In the genomic region with DNA sequence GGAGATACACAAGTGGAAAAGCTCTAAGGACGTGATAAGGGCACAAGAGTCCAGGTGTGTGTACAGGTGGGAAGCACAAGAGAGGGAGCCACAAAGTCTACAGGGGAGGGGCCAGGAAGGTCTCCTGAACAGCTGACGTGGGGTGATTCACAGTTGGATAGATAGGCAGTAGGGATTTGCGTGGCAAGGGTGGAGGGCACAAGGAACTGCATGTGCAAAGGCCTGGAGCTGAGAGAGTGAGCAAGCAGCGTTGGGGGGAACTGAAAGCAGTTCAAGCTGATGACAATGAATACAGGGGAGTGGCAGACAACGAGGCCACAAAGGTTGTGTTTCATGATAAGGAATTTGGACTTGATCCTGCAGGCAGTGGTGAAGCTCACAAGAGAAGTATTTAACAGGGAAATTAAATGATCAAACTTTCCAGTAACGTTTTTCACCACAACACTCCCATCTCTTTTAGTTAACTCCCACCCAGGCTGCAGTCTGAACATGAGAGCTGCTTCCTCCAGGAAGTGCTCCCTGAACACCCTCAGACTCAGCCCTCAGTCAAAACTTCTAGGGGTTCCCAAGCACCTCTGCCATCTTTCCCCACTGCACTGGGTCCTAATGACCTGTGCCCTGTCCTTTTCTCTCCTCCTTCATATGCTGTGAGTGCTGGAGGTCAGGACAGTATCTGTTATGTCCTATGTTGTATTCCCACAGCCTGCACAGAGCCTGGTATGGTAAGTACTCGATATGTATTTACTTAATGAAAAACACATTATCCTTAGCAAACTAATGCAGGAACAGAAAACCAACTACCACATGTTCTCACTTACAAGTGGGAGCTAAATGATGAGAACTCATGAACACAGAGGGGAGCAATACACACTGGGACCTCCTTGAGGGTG, we compare ENCODE assay signal across 1 cellular context.
TF ChIP-seq lines count a peak whose summit lies in the region.

No MANE protein-coding gene starts in this region.

TF ChIP-seq in HepG2, 621 proteins besides CTCF, POLR2A, EP300 and RAD21 (continued from another document and continues in another):
- TF ChIP-seq HMG20B (CRISPR knock-in tag; conservative IDR thresholded peaks at IDR 0.05): no peak
- no peak for TF ChIP-seq ZNF776 (CRISPR knock-in tag; IDR thresholded peaks at IDR 0.05)
- TF ChIP-seq CEBPZ (IDR thresholded peaks at IDR 0.05; ENCODE audit: low read length): no peak
- TF ChIP-seq RARA (CRISPR knock-in tag; IDR thresholded peaks at IDR 0.05): no peak
- TF ChIP-seq SNAPC4 (CRISPR knock-in tag; IDR thresholded peaks at IDR 0.05): no peak
- TF ChIP-seq, protein P1, sequence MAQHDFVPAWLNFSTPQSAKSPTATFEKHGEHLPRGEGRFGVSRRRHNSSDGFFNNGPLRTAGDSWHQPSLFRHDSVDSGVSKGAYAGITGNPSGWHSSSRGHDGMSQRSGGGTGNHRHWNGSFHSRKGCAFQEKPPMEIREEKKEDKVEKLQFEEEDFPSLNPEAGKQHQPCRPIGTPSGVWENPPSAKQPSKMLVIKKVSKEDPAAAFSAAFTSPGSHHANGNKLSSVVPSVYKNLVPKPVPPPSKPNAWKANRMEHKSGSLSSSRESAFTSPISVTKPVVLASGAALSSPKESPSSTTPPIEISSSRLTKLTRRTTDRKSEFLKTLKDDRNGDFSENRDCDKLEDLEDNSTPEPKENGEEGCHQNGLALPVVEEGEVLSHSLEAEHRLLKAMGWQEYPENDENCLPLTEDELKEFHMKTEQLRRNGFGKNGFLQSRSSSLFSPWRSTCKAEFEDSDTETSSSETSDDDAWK (CRISPR knock-in tag; IDR thresholded peaks at IDR 0.05): no peak
- TF ChIP-seq, protein P2, sequence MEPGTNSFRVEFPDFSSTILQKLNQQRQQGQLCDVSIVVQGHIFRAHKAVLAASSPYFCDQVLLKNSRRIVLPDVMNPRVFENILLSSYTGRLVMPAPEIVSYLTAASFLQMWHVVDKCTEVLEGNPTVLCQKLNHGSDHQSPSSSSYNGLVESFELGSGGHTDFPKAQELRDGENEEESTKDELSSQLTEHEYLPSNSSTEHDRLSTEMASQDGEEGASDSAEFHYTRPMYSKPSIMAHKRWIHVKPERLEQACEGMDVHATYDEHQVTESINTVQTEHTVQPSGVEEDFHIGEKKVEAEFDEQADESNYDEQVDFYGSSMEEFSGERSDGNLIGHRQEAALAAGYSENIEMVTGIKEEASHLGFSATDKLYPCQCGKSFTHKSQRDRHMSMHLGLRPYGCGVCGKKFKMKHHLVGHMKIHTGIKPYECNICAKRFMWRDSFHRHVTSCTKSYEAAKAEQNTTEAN (CRISPR knock-in tag; conservative IDR thresholded peaks at IDR 0.05): no peak
- TF ChIP-seq ZNF790 (CRISPR knock-in tag; IDR thresholded peaks at IDR 0.05; ENCODE audit: borderline replicate concordance): no peak
- TF ChIP-seq, protein P3, sequence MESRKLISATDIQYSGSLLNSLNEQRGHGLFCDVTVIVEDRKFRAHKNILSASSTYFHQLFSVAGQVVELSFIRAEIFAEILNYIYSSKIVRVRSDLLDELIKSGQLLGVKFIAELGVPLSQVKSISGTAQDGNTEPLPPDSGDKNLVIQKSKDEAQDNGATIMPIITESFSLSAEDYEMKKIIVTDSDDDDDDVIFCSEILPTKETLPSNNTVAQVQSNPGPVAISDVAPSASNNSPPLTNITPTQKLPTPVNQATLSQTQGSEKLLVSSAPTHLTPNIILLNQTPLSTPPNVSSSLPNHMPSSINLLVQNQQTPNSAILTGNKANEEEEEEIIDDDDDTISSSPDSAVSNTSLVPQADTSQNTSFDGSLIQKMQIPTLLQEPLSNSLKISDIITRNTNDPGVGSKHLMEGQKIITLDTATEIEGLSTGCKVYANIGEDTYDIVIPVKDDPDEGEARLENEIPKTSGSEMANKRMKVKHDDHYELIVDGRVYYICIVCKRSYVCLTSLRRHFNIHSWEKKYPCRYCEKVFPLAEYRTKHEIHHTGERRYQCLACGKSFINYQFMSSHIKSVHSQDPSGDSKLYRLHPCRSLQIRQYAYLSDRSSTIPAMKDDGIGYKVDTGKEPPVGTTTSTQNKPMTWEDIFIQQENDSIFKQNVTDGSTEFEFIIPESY (CRISPR knock-in tag; IDR thresholded peaks at IDR 0.05): no peak
- TF ChIP-seq SRF (IDR thresholded peaks at IDR 0.05; ENCODE audit: low read depth, low read length): no peak
- TF ChIP-seq RFXAP (CRISPR knock-in tag; IDR thresholded peaks at IDR 0.05; ENCODE audit: borderline replicate concordance): no peak
- 0 out of 2 replicates have a peak, but pooled peaks have one; percentile 32 for TF ChIP-seq SMAD1 (CRISPR knock-in tag; IDR thresholded peaks at IDR 0.05; ENCODE audit: borderline replicate concordance, low read depth)
- TF ChIP-seq PRMT3 (CRISPR knock-in tag; IDR thresholded peaks at IDR 0.05; ENCODE audit: borderline replicate concordance, low read depth): no peak
- no peak for TF ChIP-seq SETDB1 (CRISPR knock-in tag; IDR thresholded peaks at IDR 0.05; ENCODE audit: borderline replicate concordance)
- TF ChIP-seq IKZF5 (CRISPR knock-in tag; IDR thresholded peaks at IDR 0.05): no peak
- TF ChIP-seq, protein P4, sequence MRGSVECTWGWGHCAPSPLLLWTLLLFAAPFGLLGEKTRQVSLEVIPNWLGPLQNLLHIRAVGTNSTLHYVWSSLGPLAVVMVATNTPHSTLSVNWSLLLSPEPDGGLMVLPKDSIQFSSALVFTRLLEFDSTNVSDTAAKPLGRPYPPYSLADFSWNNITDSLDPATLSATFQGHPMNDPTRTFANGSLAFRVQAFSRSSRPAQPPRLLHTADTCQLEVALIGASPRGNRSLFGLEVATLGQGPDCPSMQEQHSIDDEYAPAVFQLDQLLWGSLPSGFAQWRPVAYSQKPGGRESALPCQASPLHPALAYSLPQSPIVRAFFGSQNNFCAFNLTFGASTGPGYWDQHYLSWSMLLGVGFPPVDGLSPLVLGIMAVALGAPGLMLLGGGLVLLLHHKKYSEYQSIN (CRISPR knock-in tag; IDR thresholded peaks at IDR 0.05; ENCODE audit: borderline replicate concordance): no peak
- TF ChIP-seq SOX13 (IDR thresholded peaks at IDR 0.05): no peak
- peak in 1 of 2 experiments; percentile 54; a peak in 1 of 4 replicates for TF ChIP-seq SOX13 (CRISPR knock-in tag; conservative IDR thresholded peaks at IDR 0.05 in 1 of 2, IDR thresholded peaks at IDR 0.05 in 1 of 2)
- TF ChIP-seq ZNF672 (CRISPR knock-in tag; IDR thresholded peaks at IDR 0.05): no peak
- no peak for TF ChIP-seq ZNF567 (CRISPR knock-in tag; IDR thresholded peaks at IDR 0.05; ENCODE audit: borderline replicate concordance)
- TF ChIP-seq AHR (CRISPR knock-in tag; IDR thresholded peaks at IDR 0.05): no peak
- TF ChIP-seq, protein P5, sequence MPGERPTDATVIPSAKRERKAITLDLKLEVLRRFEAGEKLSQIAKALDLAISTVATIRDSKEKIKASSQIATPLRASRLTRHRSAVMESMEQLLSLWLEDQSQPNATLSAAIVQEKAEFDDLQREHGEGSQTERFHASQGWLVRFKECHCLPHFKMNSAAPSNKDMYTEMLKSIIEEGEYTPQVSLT (CRISPR knock-in tag; IDR thresholded peaks at IDR 0.05; ENCODE audit: borderline replicate concordance, low read depth): no peak
- TF ChIP-seq ONECUT2 (CRISPR knock-in tag; IDR thresholded peaks at IDR 0.05): no peak
- TF ChIP-seq, protein P6, sequence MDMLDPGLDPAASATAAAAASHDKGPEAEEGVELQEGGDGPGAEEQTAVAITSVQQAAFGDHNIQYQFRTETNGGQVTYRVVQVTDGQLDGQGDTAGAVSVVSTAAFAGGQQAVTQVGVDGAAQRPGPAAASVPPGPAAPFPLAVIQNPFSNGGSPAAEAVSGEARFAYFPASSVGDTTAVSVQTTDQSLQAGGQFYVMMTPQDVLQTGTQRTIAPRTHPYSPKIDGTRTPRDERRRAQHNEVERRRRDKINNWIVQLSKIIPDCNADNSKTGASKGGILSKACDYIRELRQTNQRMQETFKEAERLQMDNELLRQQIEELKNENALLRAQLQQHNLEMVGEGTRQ (IDR thresholded peaks at IDR 0.05; ENCODE audit: low read depth, low read length): no peak
- TF ChIP-seq, protein P6 (CRISPR knock-in tag; IDR thresholded peaks at IDR 0.05; ENCODE audit: borderline replicate concordance): no peak
- TF ChIP-seq NFKBIZ (CRISPR knock-in tag; IDR thresholded peaks at IDR 0.05): no peak
- TF ChIP-seq TEAD3 (CRISPR knock-in tag; optimal IDR thresholded peaks at IDR 0.05; ENCODE audit: borderline replicate concordance): peak; percentile 20
- TF ChIP-seq RXRB (CRISPR knock-in tag; IDR thresholded peaks at IDR 0.05; ENCODE audit: borderline replicate concordance): no peak
- TF ChIP-seq MXD1 (CRISPR knock-in tag; IDR thresholded peaks at IDR 0.05): no peak
- TF ChIP-seq ZFP62 (CRISPR knock-in tag; IDR thresholded peaks at IDR 0.05): no peak
- no peak for TF ChIP-seq FOXK1 (CRISPR knock-in tag; IDR thresholded peaks at IDR 0.05; ENCODE audit: borderline replicate concordance, low read depth)
- no peak for TF ChIP-seq GPN1 (CRISPR knock-in tag; IDR thresholded peaks at IDR 0.05; ENCODE audit: borderline replicate concordance)
- TF ChIP-seq ZC3H4 (CRISPR knock-in tag; IDR thresholded peaks at IDR 0.05; ENCODE audit: borderline replicate concordance): no peak
- TF ChIP-seq ERF (CRISPR knock-in tag; IDR thresholded peaks at IDR 0.05): no peak
- no peak for TF ChIP-seq FOXM1 (CRISPR knock-in tag; IDR thresholded peaks at IDR 0.05)
